In the genomic region with DNA sequence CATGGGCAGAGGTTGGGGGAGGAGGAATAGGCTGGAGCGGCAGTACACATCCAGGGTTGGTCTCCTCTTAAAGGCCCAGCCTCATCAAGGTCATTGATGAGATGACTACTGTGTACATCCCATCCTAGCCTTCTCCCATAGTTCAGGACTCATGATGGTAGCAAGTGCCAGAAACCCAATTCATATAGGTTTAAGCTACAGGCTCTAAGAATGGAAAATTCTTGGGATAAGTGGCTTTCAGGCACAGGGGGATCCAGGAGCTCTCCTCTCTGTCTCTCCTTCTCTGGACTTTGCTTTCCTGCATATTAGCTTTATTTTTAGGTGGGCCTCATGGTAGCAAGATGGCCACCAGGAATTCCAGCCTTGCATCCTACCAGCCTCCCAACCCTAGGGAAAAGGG, we compare ENCODE assay signal across 9 cellular contexts. TPM values are rescaled to one million over a fixed set of nuclear protein-coding genes. Genes with fewer than 3 reads are reported as not detected.
"Had no signal": no experiment of that assay in that cellular context is flagged by ENCODE, and none has a peak within 500 bp of the region (broad histone marks: within the 10 kb centered on the region; RNA-seq: fewer than 3 reads in every experiment).

No MANE protein-coding gene starts in this region.

- H3K4me3 ChIP-seq: GM12878 had no signal

- DNase-seq: GDM1, GF-D8 had no signal

- FAIRE-seq: G401.6, GM12878, GM12891, GM12892, GM18507, GM19239 had no signal

- ATAC-seq: GM12878 had no signal

RNA-seq across cellular contexts. Expression of gene SDS, which starts 24.8 kb away (rescaled TPM):
- polyA plus RNA-seq: GM12878 had no signal

RNA-seq across cellular contexts. Expression of gene LHX5, which starts 43.2 kb away (rescaled TPM):
- total RNA-seq: G401, GM12878 had no signal
